In genomic region chr19:10315335-10316214, GRCh38 we compare ENCODE assay signal across 8 cellular contexts. TPM values are rescaled to one million over a fixed set of nuclear protein-coding genes. Genes with fewer than 3 reads are reported as not detected.
DNase-seq lines count a peak whose midpoint lies in the region; ATAC-seq, FAIRE-seq and TF ChIP-seq lines count a peak whose summit lies in the region.

Gene FDX2, minus strand, starts transcription at chr19:10316015. Its CDS starts 19 bp downstream, at chr19:10315996.

- H3K4me1 Mint-ChIP-seq in activated B cell treated with CpG ODN at 0.5 μM for 24 hours, result peaks cover 15% of the 10 kb centered on the region

- no peaks in the 10 kb centered on the region for H3K9me3 ChIP-seq in spleen

- intact Hi-C loops in activated B cell treated with CpG ODN at 0.5 μM for 24 hours (cut with micrococcal nuclease) (loop anchor here (1.0 kb wide), 1 partner anchor 44 kb away; the partner anchor contains the start of gene ICAM1), spleen (cut with DNase I; ENCODE audit: low total_unique reads) (no loop called here)

- peak within 1 kb of the TSS in 6 of 8 donors; percentile 26 to 80 (median 66) for H3K27ac ChIP-seq in spleen

- TF ChIP-seq POLR2A in spleen (IDR thresholded peaks at IDR 0.05), result no peak

- POLR2A ChIA-PET in activated B cell treated with CpG ODN at 0.5 μM for 24 hours (lab: Charles Lee), result interaction anchor here (0.6 to 2.2 kb wide), 4 partner anchors 8 to 102 kb away, joined by 3 to 13 read pairs (median 8); partner anchors contain the start of genes ICAM1 and RAVER1

- CTCF ChIA-PET in activated B cell treated with CpG ODN at 0.5 μM for 24 hours (lab: Charles Lee), result interaction anchor here (0.6 kb wide), 1 partner anchor 113 kb away, joined by 4 read pairs; no protein-coding TSS in a partner anchor

- DNase-seq in NCI-H2227 treated with DMSO at 0.1 percent for 48 hours (lab: John Stamatoyannopoulos, UW) (peak; percentile 64), activated B cell treated with CpG ODN at 0.5 μM for 24 hours (peak; percentile 85), cardiac fibroblast (ENCODE audit: low read depth in 2 of 2) (peak; percentile 81 to 84), iris pigment epithelial cell (ENCODE audit: low read depth) (peak; percentile 70), spleen (peak; percentile 95), GF-D8 (lab: John Stamatoyannopoulos, UW) (no peak)

- ATAC-seq in HG02970 (IDR thresholded peaks at IDR 0.05; ENCODE audit: low FRiP score, unreplicated experiment), result peak; percentile 81
- peak; percentile 92 for ATAC-seq in activated B cell treated with CpG ODN at 0.5 μM for 24 hours (ENCODE audit: low read depth)

- H3K4me3 Mint-ChIP-seq in activated B cell treated with CpG ODN at 0.5 μM for 24 hours, result peak within 1 kb of the TSS; percentile 87

- no peaks in the 10 kb centered on the region for H3K27me3 ChIP-seq in spleen (replicated peaks in 1 of 7)

- no peaks in the 10 kb centered on the region for H3K9me3 Mint-ChIP-seq in activated B cell treated with CpG ODN at 0.5 μM for 24 hours

- 1 to 2% (median 1%) methylated on average over 38 to 55 of the region's 55 CpGs for WGBS in spleen, 5 donors

- peaks cover 49% of the 10 kb centered on the region for H3K36me3 Mint-ChIP-seq in activated B cell treated with CpG ODN at 0.5 μM for 24 hours (ENCODE audit: low read depth)

- H3K27ac Mint-ChIP-seq in activated B cell treated with CpG ODN at 0.5 μM for 24 hours, result peak within 1 kb of the TSS; percentile 71

- H3K4me3 ChIP-seq in cardiac fibroblast (replicated peaks in 1 of 2; ENCODE audit: low read depth in 2 of 2, low read length in 2 of 2) (peak within 1 kb of the TSS; percentile 61 to 69), spleen (peak within 1 kb of the TSS; percentile 81 to 99 (median 96))

- no peaks in the 10 kb centered on the region for H3K27me3 Mint-ChIP-seq in activated B cell treated with CpG ODN at 0.5 μM for 24 hours

- TF ChIP-seq CTCF in activated B cell treated with CpG ODN at 0.5 μM for 24 hours (IDR thresholded peaks at IDR 0.05), result no peak
- no peak for TF ChIP-seq CTCF in cardiac fibroblast (IDR thresholded peaks at IDR 0.05; ENCODE audit: low read depth, low read length)
- no peak for TF ChIP-seq CTCF in spleen (IDR thresholded peaks at IDR 0.05 in 8 of 11, conservative IDR thresholded peaks at IDR 0.05 in 3 of 11)

- peaks cover 12 to 26% (median 21%) of the 10 kb centered on the region in 6 donors for H3K4me1 ChIP-seq in spleen

- peak; percentile 6 for FAIRE-seq in G401.6 (lab: Jason Lieb, UNC)

- peaks cover 0 to 64% (median 44%) of the 10 kb centered on the region in 6 donors for H3K36me3 ChIP-seq in spleen

RNA-seq across cellular contexts. Expression of gene FDX2, which starts in this region (rescaled TPM):
- total RNA-seq in activated B cell treated with CpG ODN at 0.5 μM for 24 hours, result 12.8 and 15.0 TPM in 2 replicates
- 10 to 100 TPM in 6 of 7 donors, 1 to 10 TPM in 1; 9.1 to 28.1 (median 11.2) TPM for total RNA-seq in spleen
- 10 to 100 TPM; 16.1 to 27.9 (median 19.8) TPM for polyA plus RNA-seq in spleen
